Comparison of ENCODE assay signal across 19 cellular contexts in the genomic region with DNA sequence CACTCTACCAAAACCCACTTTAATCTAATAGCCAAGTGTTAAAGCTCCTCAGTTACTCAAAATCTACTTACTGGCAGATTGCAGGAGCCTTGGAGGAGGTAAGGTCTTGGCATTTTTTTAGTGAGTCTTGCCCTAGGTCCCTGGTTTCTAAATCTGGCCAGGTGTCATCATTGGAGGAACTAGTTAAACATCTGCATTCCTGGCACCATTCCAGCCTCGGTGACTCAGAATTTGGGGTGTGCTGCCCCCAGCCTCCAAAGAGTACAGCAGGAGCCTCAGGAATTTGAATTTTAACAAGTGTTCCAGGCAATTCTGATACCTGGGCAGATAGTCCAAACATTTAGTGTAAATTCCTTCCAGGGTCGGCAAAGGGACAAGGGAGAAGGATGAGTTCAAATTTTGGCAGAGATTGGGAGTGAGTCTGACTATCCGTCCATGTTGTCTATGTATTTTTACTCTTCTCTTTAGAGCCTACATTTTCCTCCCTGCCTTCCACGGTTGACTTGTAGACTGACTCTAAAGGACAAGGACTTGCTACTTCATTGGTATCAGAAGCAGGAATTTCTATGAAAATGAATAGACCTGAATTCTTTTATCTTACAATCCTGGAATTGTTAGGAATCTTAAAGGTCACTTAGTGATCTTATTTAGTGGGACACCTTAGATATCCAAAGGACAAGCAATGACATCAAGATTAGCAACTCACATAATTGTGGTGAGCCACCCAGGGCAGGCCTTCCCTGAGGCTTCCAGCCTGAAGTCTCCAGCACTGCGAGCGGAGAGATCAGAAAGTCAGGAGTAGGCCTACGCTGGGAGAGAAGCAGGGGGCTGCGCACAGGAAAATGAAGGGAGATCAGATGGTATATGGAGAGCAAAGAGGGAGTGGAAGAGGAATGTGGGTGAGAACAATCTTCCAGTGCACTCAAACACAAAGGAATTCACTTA. TPM values are rescaled to one million over a fixed set of nuclear protein-coding genes. Genes with fewer than 3 reads are reported as not detected.
DNase-seq lines count a peak whose midpoint lies in the region; ATAC-seq and TF ChIP-seq lines count a peak whose summit lies in the region.
"Had no signal": no experiment of that assay in that cellular context is flagged by ENCODE, and none has a peak within 500 bp of the region (broad histone marks: within the 10 kb centered on the region; RNA-seq: fewer than 3 reads in every experiment).

No MANE protein-coding gene starts in this region.

- no peaks in the 10 kb centered on the region; a peak in 1 of 4 replicates for H3K9me3 ChIP-seq in HCT116 (ENCODE audit: control insufficient read depth in 1 of 2, insufficient read depth in 1 of 2, low read depth in 1 of 2, low read length in 2 of 2)
- H3K9me3 ChIP-seq in HAP-1 = peaks cover 4% of the 10 kb centered on the region; the same call in 1 of the 2 replicates
- H3K9me3 ChIP-seq: stomach had no signal

- no peaks in the 10 kb centered on the region for H3K9me2 ChIP-seq in HCT116 (ENCODE audit: insufficient read depth)

- intact Hi-C loops in HCT116 (cut with micrococcal nuclease) = loop anchor here (10.0 kb wide), 2 partner anchors 118 to 228 kb away; no protein-coding TSS in a partner anchor

- no peaks in the 10 kb centered on the region for H3K27me3 ChIP-seq in HCT116 (ENCODE audit: insufficient read depth, low read length)
- no peaks in the 10 kb centered on the region for H3K27me3 ChIP-seq in HAP-1 (ENCODE audit: low read depth)
- H3K27me3 ChIP-seq: stomach had no signal

- ATAC-seq in HCT116 (peak; percentile 72), HG03025 (IDR thresholded peaks at IDR 0.05; ENCODE audit: low FRiP score, unreplicated experiment) (no peak)
- ATAC-seq: activated T-helper 17 cell treated with anti-CD3 and anti-CD28 coated beads, Interleukin-2, amount 50 U/mL, for 72 hours; T-helper 17 cell had no signal

- no peak for TF ChIP-seq POLR2A in HCT116 (IDR thresholded peaks at IDR 0.05; ENCODE audit: borderline replicate concordance, extremely low read depth, insufficient read depth, insufficient read length)

- H3K4me3 ChIP-seq in HCT116 (replicated peaks in 1 of 2; ENCODE audit: low read depth in 1 of 2, low read length in 2 of 2) (no peak overlapping the region; a peak in 1 of 4 replicates), HAP-1 (no peak overlapping the region)
- H3K4me3 ChIP-seq: stomach had no signal

- peak overlapping the region; percentile 50 for H3K27ac ChIP-seq in HCT116 (ENCODE audit: low read depth, low read length)
- H3K27ac ChIP-seq: stomach had no signal

- RAD21 ChIA-PET in HCT116 (lab: Charles Lee; ENCODE audit: low non-redundant PET in 1 of 2, low total read pairs in 2 of 2, uncharacterized antibody in 2 of 2, unreplicated experiment in 2 of 2) = no interaction called here

- CTCF ChIA-PET in HCT116 (lab: Charles Lee) = no interaction called here

- no peaks in the 10 kb centered on the region for H3K36me3 ChIP-seq in HCT116 (ENCODE audit: control insufficient read depth in 1 of 2, insufficient read depth in 2 of 2, low read length in 2 of 2)
- H3K36me3 ChIP-seq in HAP-1 (replicated peaks) = no peaks in the 10 kb centered on the region
- H3K36me3 ChIP-seq: stomach had no signal

- DNase-seq in A172 (ENCODE audit: low spot score) = peak; percentile 63
- no peak for DNase-seq in HCT116 (ENCODE audit: low read depth, low spot score)
- DNase-seq in RPMI8226 = peak; percentile 62
- peak; percentile 44 for DNase-seq in glomerular visceral epithelial cell (ENCODE audit: extremely low spot score)
- DNase-seq in HAP-1 (ENCODE audit: low spot score in 2 of 2) = no peak
- no peak for DNase-seq in MV-4-11 (lab: John Stamatoyannopoulos, UW)
- no peak for DNase-seq in DMS53 treated with DMSO at 0.1 percent for 48 hours (lab: John Stamatoyannopoulos, UW; ENCODE audit: unreplicated experiment)
- DNase-seq: activated B cell treated with CpG ODN at 0.5 μM for 24 hours; activated CD8-positive, alpha-beta memory T cell treated with anti-CD3 and anti-CD28 coated beads for 24 hours; CD4-positive, alpha-beta T cell; foreskin melanocyte; GDM1; HCEC 1CT; NCI-H1105; stimulated activated CD4-positive, alpha-beta T cell treated with anti-CD3 and anti-CD28 coated beads, Interleukin-15, amount 100 ng/mL, for 24 hours; stomach; T-helper 17 cell had no signal

- H3K9ac ChIP-seq in HCT116 (ENCODE audit: low read length) = peak overlapping the region; percentile 3; the same call in 1 of the 2 replicates

- TF ChIP-seq CTCF in HCT116 (IDR thresholded peaks at IDR 0.05 in 2 of 3, conservative IDR thresholded peaks at IDR 0.05 in 1 of 3; ENCODE audit: borderline replicate concordance in 1 of 3, insufficient read depth in 1 of 3, low read depth in 2 of 3, low read length in 2 of 3) = no peak

- peak overlapping the region; percentile 27 for H2AFZ ChIP-seq in HCT116 (ENCODE audit: low read depth, low read length, poor library complexity, severe bottlenecking)

- H4K20me1 ChIP-seq in HCT116 (ENCODE audit: insufficient read depth) = no peaks in the 10 kb centered on the region

- no peak for TF ChIP-seq RAD21 in HCT116 (IDR thresholded peaks at IDR 0.05; ENCODE audit: low read depth)

- peak overlapping the region; percentile 63 for H3K4me2 ChIP-seq in HCT116 (ENCODE audit: low read length)

- POLR2A ChIA-PET in HCT116 (lab: Charles Lee) = no interaction called here

- H3K4me1 ChIP-seq in HCT116 (ENCODE audit: control insufficient read depth in 1 of 2, insufficient read depth in 2 of 2, low read length in 2 of 2) (peaks cover 24 to 40% of the 10 kb centered on the region in 2 experiments), HAP-1 (no peaks in the 10 kb centered on the region)

- in situ Hi-C loops in HAP-1 (cut with MboI; ENCODE audit: low sequenced_read_pairs) = no loop called here

- no TSS peak for BruUV-seq in HCT116 (replicated peaks; lab: Mats Ljungman, UMichigan)

- H3K79me2 ChIP-seq in HCT116 (ENCODE audit: insufficient read depth, low read length) = no peaks in the 10 kb centered on the region

TF ChIP-seq in HCT116, 20 proteins besides CTCF, POLR2A, EP300 and RAD21:
- TF ChIP-seq ZFX (IDR thresholded peaks at IDR 0.05) (peak; percentile 25; the same call in 1 of the 2 replicates), CBX3 (IDR thresholded peaks at IDR 0.05; ENCODE audit: low read depth) (peak; percentile 54; the same call in 1 of the 2 replicates), YY1 (IDR thresholded peaks at IDR 0.05; ENCODE audit: extremely low read depth, insufficient replicate concordance, low read depth, low read length) (no peak), FOSL1 (IDR thresholded peaks at IDR 0.05; ENCODE audit: low read depth) (peak; percentile 69), ELF1 (IDR thresholded peaks at IDR 0.05; ENCODE audit: borderline replicate concordance, low read depth) (no peak), TCF7L2 (IDR thresholded peaks at IDR 0.05; ENCODE audit: borderline replicate concordance, extremely low read depth, insufficient read depth, insufficient read length) (no peak), EZH2phosphoT487 (IDR thresholded peaks at IDR 0.05; ENCODE audit: borderline replicate concordance) (no peak), CEBPB (IDR thresholded peaks at IDR 0.05; ENCODE audit: low read depth) (no peak; the same call in 1 of the 2 replicates), EGR1 (IDR thresholded peaks at IDR 0.05; ENCODE audit: low read depth) (no peak), SIN3A (IDR thresholded peaks at IDR 0.05; ENCODE audit: low read depth) (no peak), POLR2AphosphoS5 (IDR thresholded peaks at IDR 0.05; ENCODE audit: low read depth, low read length) (peak; percentile 46), SP1 (IDR thresholded peaks at IDR 0.05; ENCODE audit: low read depth) (peak; percentile 52), SRF (IDR thresholded peaks at IDR 0.05; ENCODE audit: low read depth) (no peak), JUND (IDR thresholded peaks at IDR 0.05) (peak; percentile 50)
- TF ChIP-seq, protein P1, sequence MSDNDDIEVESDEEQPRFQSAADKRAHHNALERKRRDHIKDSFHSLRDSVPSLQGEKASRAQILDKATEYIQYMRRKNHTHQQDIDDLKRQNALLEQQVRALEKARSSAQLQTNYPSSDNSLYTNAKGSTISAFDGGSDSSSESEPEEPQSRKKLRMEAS (IDR thresholded peaks at IDR 0.05) = 0 out of 2 replicates have a peak, but pooled peaks have one; percentile 24
- TF ChIP-seq, protein P2, sequence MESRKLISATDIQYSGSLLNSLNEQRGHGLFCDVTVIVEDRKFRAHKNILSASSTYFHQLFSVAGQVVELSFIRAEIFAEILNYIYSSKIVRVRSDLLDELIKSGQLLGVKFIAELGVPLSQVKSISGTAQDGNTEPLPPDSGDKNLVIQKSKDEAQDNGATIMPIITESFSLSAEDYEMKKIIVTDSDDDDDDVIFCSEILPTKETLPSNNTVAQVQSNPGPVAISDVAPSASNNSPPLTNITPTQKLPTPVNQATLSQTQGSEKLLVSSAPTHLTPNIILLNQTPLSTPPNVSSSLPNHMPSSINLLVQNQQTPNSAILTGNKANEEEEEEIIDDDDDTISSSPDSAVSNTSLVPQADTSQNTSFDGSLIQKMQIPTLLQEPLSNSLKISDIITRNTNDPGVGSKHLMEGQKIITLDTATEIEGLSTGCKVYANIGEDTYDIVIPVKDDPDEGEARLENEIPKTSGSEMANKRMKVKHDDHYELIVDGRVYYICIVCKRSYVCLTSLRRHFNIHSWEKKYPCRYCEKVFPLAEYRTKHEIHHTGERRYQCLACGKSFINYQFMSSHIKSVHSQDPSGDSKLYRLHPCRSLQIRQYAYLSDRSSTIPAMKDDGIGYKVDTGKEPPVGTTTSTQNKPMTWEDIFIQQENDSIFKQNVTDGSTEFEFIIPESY (IDR thresholded peaks at IDR 0.05; ENCODE audit: extremely low read depth, insufficient replicate concordance, low read length) = no peak
- TF ChIP-seq, protein P3, sequence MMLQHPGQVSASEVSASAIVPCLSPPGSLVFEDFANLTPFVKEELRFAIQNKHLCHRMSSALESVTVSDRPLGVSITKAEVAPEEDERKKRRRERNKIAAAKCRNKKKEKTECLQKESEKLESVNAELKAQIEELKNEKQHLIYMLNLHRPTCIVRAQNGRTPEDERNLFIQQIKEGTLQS (IDR thresholded peaks at IDR 0.05) = peak; percentile 21; the same call in 1 of the 2 replicates
TF ChIP-seq in HCT116: peak in this region for 8.

RNA-seq across cellular contexts. Expression of a gene that starts 37.6 kb away (rescaled TPM):
- 10.4 and 11.5 TPM in 2 replicates for total RNA-seq in A172 (2014; rRNA removed; shearing (Covaris generic))
- 59.2 TPM for total RNA-seq in HCT116 (2021; ENCODE audit: unreplicated experiment)
- 43.8 and 54.0 TPM in 2 replicates for polyA plus RNA-seq in HCT116 (2012)

Comparison
In these comparisons a context has a peak if more than half of its experiments do, and no peak if none do; other contexts are left out.
1. DNase-seq: peak in A172 (single experiment), RPMI8226 (single experiment) and glomerular visceral epithelial cell (single experiment); none in HCT116 (single experiment), HAP-1 (0 of 2), MV-4-11 (single experiment) and DMS53 treated with DMSO at 0.1 percent for 48 hours (single experiment).